In genomic region chr15:44435893-44436667, GRCh38 we compare ENCODE assay signal across 13 cellular contexts. TPM values are rescaled to one million over a fixed set of nuclear protein-coding genes. Genes with fewer than 3 reads are reported as not detected.
DNase-seq lines count a peak whose midpoint lies in the region; ATAC-seq and TF ChIP-seq lines count a peak whose summit lies in the region.
"Had no signal": no experiment of that assay in that cellular context is flagged by ENCODE, and none has a peak within 500 bp of the region (broad histone marks: within the 10 kb centered on the region; RNA-seq: fewer than 3 reads in every experiment).

No MANE protein-coding gene starts in this region.

- H3F3A ChIP-seq in GM23248 (ENCODE audit: insufficient read depth): peaks cover 16% of the 10 kb centered on the region

- peaks cover 4% of the 10 kb centered on the region for H3K36me3 Mint-ChIP-seq in T-helper 17 cell (ENCODE audit: low read depth)

- peak overlapping the region; percentile 11 for H3K27ac Mint-ChIP-seq in T-helper 17 cell

- H3K4me1 ChIP-seq in GM23248 (ENCODE audit: insufficient read depth): peaks cover 10% of the 10 kb centered on the region

- H3K4me3 ChIP-seq in GM23248 (no peak overlapping the region), foreskin fibroblast (ENCODE audit: low read depth in 1 of 2, low read length in 2 of 2) (no peak overlapping the region)

- in situ Hi-C loops in GM23248 (cut with MboI): no loop called here

- TF ChIP-seq CTCF in foreskin fibroblast (IDR thresholded peaks at IDR 0.05; ENCODE audit: low read depth, low read length): no peak

- no peaks in the 10 kb centered on the region for H3K9me3 ChIP-seq in GM23248 (ENCODE audit: low read depth)
- no peaks in the 10 kb centered on the region for H3K9me3 ChIP-seq in T-helper 17 cell (ENCODE audit: control insufficient read depth, low read length, poor library complexity, severe bottlenecking)

- DNase-seq in A172 (ENCODE audit: low spot score) (peak; percentile 34), GM23248 (peak; percentile 24), T-helper 17 cell (no peak), foreskin fibroblast (peak; percentile 13 to 36), DMS153 (lab: John Stamatoyannopoulos, UW) (no peak), superior temporal gyrus (ENCODE audit: extremely low spot score) (no peak), NCI-H1092 (lab: John Stamatoyannopoulos, UW) (no peak)
- DNase-seq in stimulated activated CD4-positive, alpha-beta T cell treated with anti-CD3 and anti-CD28 coated beads, Interleukin-15, amount 100 ng/mL, for 24 hours: no peak
- DNase-seq: NCI-H1105 treated with DMSO at 0.1 percent for 48 hours; NCI-H2227 treated with DMSO at 0.1 percent for 48 hours; stimulated activated CD4-positive, alpha-beta T cell treated with anti-CD3 and anti-CD28 coated beads, Interleukin-12 subunit alpha, Interleukin-12 subunit beta, amount 100 ng/mL, for 4 hours; WERI-Rb-1 had no signal

- no peak overlapping the region for H3K4me2 ChIP-seq in GM23248 (ENCODE audit: unreplicated experiment)

- H3K79me2 ChIP-seq in GM23248 (ENCODE audit: insufficient read depth): peaks cover 99% of the 10 kb centered on the region

- H3K36me3 ChIP-seq in GM23248 (ENCODE audit: low read depth): no peaks in the 10 kb centered on the region

- no peak for ATAC-seq in T-helper 17 cell

- no peak overlapping the region for H2AFZ ChIP-seq in GM23248

- no peaks in the 10 kb centered on the region for H3K9me2 ChIP-seq in GM23248 (ENCODE audit: insufficient read depth)

- H4K20me1 ChIP-seq in GM23248 (ENCODE audit: insufficient read depth): peaks cover 37% of the 10 kb centered on the region; the same call in 1 of the 2 replicates

- peak overlapping the region; percentile 45 for H3K4me3 Mint-ChIP-seq in T-helper 17 cell
- H3K4me3 Mint-ChIP-seq: brain had no signal

- H3K27me3 ChIP-seq in GM23248 (replicated peaks; ENCODE audit: insufficient read depth): no peaks in the 10 kb centered on the region

- H3K9ac ChIP-seq in GM23248: no peak overlapping the region

- H3K27me3 Mint-ChIP-seq in T-helper 17 cell: no peaks in the 10 kb centered on the region
- H3K27me3 Mint-ChIP-seq: brain had no signal

- 96 to 99% methylated on average over 2 of the region's 2 CpGs for WGBS in GM23248 (ENCODE audit: low coverage in 1 of 2, low lambda C conversion rate in 2 of 2, missing lambda C conversion rate in 2 of 2), 2 experiments

- H3K27ac ChIP-seq in GM23248: no peak overlapping the region
- H3K27ac ChIP-seq: WERI-Rb-1 had no signal

- H3K4me1 Mint-ChIP-seq in T-helper 17 cell: peaks cover 34% of the 10 kb centered on the region

RNA-seq across cellular contexts. Expression of gene CTDSPL2, which starts 8.7 kb away (rescaled TPM):
- 48.7 and 62.7 TPM in 2 replicates for total RNA-seq in A172 (2014; rRNA removed; shearing (Covaris generic))
- 48.2 and 59.1 TPM in 2 replicates for total RNA-seq in GM23248 (2014; rRNA removed; shearing (Covaris generic))
- 21.1 and 26.9 TPM in 2 replicates for polyA plus RNA-seq in GM23248 (2016; fragmentation: Nextera tagmentation; extraction: Ambion mirVana)
- total RNA-seq in T-helper 17 cell: 10 to 100 TPM; 73.4 to 78.6 TPM

Comparison
In these comparisons a context has a peak if more than half of its experiments do, and no peak if none do; other contexts are left out.
1. DNase-seq: peak in A172 (single experiment), GM23248 (single experiment) and foreskin fibroblast (2 of 2); none in T-helper 17 cell (0 of 3), DMS153 (single experiment), stimulated activated CD4-positive, alpha-beta T cell treated with anti-CD3 and anti-CD28 coated beads, Interleukin-15, amount 100 ng/mL, for 24 hours (single experiment), superior temporal gyrus (single experiment) and NCI-H1092 (single experiment).